2 cellular contexts compared by ENCODE assay signal in genomic region chr3:14430706-14431470, GRCh38.
TF ChIP-seq lines count a peak whose summit lies in the region.

No MANE protein-coding gene starts in this region.

TF ChIP-seq in WTC11, 78 proteins besides CTCF, POLR2A, EP300 and RAD21 (continued from another document):
- no peak for TF ChIP-seq NR3C1 (CRISPR knock-in tag; conservative IDR thresholded peaks at IDR 0.05; ENCODE audit: low read depth)
- TF ChIP-seq NR1H2 (CRISPR knock-in tag; IDR thresholded peaks at IDR 0.05), result no peak
- TF ChIP-seq NFATC4 (CRISPR knock-in tag; IDR thresholded peaks at IDR 0.05), result no peak
- no peak for TF ChIP-seq SOX15 (CRISPR knock-in tag; IDR thresholded peaks at IDR 0.05)
- TF ChIP-seq HMGA2 (CRISPR knock-in tag; IDR thresholded peaks at IDR 0.05), result no peak
- TF ChIP-seq NR2C2 (CRISPR knock-in tag; IDR thresholded peaks at IDR 0.05), result no peak
- no peak for TF ChIP-seq FOXK1 (CRISPR knock-in tag; IDR thresholded peaks at IDR 0.05)
- TF ChIP-seq ZNF317 (CRISPR knock-in tag; IDR thresholded peaks at IDR 0.05; ENCODE audit: borderline replicate concordance, low read depth), result no peak
- TF ChIP-seq IRF1 (CRISPR knock-in tag; IDR thresholded peaks at IDR 0.05), result no peak
- TF ChIP-seq ZNF232 (CRISPR knock-in tag; IDR thresholded peaks at IDR 0.05), result no peak
- no peak for TF ChIP-seq FOXP4 (CRISPR knock-in tag; IDR thresholded peaks at IDR 0.05)
- TF ChIP-seq ZNF396 (CRISPR knock-in tag; IDR thresholded peaks at IDR 0.05; ENCODE audit: borderline replicate concordance), result no peak
- no peak for TF ChIP-seq ATF2 (CRISPR knock-in tag; IDR thresholded peaks at IDR 0.05; ENCODE audit: borderline replicate concordance, low read depth)
- no peak for TF ChIP-seq MLX (CRISPR knock-in tag; IDR thresholded peaks at IDR 0.05)
TF ChIP-seq in WTC11: peak in this region for 0.

TF ChIP-seq in HepG2, 621 proteins besides CTCF, POLR2A, EP300 and RAD21 (continued from another document):
- no peak for TF ChIP-seq ZBTB49 (CRISPR knock-in tag; IDR thresholded peaks at IDR 0.05; ENCODE audit: borderline replicate concordance)
- no peak for TF ChIP-seq GABPA (IDR thresholded peaks at IDR 0.05; ENCODE audit: low read depth, low read length)
- no peak for TF ChIP-seq GABPA (CRISPR knock-in tag; IDR thresholded peaks at IDR 0.05; ENCODE audit: low read depth)
- TF ChIP-seq MXD3 (CRISPR knock-in tag; IDR thresholded peaks at IDR 0.05), result no peak
